Comparison of ENCODE assay signal across 1 cellular context in the genomic region with DNA sequence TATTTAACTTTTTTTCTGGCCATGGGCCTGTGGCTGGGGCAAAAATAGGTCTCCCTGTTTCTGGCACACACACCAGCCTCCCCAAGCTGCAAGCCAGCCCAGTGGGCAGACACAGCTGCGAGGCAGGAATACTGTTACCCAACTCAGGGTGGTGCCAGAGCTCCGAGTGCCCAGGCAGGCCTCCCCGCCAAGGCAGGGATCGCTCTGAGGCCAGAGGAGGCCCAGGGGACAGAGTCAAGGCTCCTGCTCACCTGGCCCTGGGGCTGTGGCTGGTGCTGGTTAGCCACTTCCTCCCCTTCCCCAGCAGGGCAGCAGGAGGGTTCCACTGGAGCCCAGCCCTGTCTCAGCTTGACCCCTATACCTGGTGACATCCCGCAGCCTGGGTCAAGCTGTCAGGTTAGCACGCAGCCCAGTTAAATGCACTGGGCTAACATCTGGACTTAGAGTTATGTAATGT.
TF ChIP-seq lines count a peak whose summit lies in the region.

No MANE protein-coding gene starts in this region.

TF ChIP-seq in IMR-90, 13 proteins besides CTCF, POLR2A, EP300 and RAD21:
- no peak for TF ChIP-seq FOS (IDR thresholded peaks at IDR 0.05; ENCODE audit: low read depth, low read length)
- TF ChIP-seq RCOR1 (IDR thresholded peaks at IDR 0.05; ENCODE audit: insufficient replicate concordance, low read length): no peak
- no peak for TF ChIP-seq CEBPB (IDR thresholded peaks at IDR 0.05; ENCODE audit: low read depth, low read length)
- TF ChIP-seq, protein P1, sequence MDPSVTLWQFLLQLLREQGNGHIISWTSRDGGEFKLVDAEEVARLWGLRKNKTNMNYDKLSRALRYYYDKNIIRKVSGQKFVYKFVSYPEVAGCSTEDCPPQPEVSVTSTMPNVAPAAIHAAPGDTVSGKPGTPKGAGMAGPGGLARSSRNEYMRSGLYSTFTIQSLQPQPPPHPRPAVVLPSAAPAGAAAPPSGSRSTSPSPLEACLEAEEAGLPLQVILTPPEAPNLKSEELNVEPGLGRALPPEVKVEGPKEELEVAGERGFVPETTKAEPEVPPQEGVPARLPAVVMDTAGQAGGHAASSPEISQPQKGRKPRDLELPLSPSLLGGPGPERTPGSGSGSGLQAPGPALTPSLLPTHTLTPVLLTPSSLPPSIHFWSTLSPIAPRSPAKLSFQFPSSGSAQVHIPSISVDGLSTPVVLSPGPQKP (IDR thresholded peaks at IDR 0.05; ENCODE audit: borderline replicate concordance, low read depth, low read length): no peak
- TF ChIP-seq MAZ (IDR thresholded peaks at IDR 0.05; ENCODE audit: borderline replicate concordance, low read depth, low read length): no peak
- TF ChIP-seq NFE2L2 (IDR thresholded peaks at IDR 0.05; ENCODE audit: low read depth, low read length): no peak
- TF ChIP-seq RFX5 (IDR thresholded peaks at IDR 0.05; ENCODE audit: low read depth, low read length): no peak
- no peak for TF ChIP-seq CHD1 (IDR thresholded peaks at IDR 0.05; ENCODE audit: low read depth, low read length)
- no peak for TF ChIP-seq BHLHE40 (IDR thresholded peaks at IDR 0.05; ENCODE audit: low read depth, low read length)
- TF ChIP-seq, protein P2, sequence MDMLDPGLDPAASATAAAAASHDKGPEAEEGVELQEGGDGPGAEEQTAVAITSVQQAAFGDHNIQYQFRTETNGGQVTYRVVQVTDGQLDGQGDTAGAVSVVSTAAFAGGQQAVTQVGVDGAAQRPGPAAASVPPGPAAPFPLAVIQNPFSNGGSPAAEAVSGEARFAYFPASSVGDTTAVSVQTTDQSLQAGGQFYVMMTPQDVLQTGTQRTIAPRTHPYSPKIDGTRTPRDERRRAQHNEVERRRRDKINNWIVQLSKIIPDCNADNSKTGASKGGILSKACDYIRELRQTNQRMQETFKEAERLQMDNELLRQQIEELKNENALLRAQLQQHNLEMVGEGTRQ (IDR thresholded peaks at IDR 0.05; ENCODE audit: low read depth, low read length): no peak
- TF ChIP-seq MAFK (IDR thresholded peaks at IDR 0.05; ENCODE audit: low read depth, low read length): no peak
- TF ChIP-seq MXI1 (IDR thresholded peaks at IDR 0.05; ENCODE audit: borderline replicate concordance, low read depth, low read length): no peak
- no peak for TF ChIP-seq SMC3 (IDR thresholded peaks at IDR 0.05; ENCODE audit: low read depth, low read length)
